24 cellular contexts compared by ENCODE assay signal in genomic region chr11:46200537-46201281, GRCh38.
DNase-seq lines count a peak whose midpoint lies in the region; ATAC-seq, FAIRE-seq and TF ChIP-seq lines count a peak whose summit lies in the region.
"Had no signal": no experiment of that assay in that cellular context is flagged by ENCODE, and none has a peak within 500 bp of the region (broad histone marks: within the 10 kb centered on the region; RNA-seq: fewer than 3 reads in every experiment).

No MANE protein-coding gene starts in this region.

- no peak for ATAC-seq in natural killer cell treated with Interleukin-12 subunit alpha and Interleukin-12 subunit beta and Interleukin-15 and Interleukin-18, amount 100 ng/mL, for 72 hours
- ATAC-seq in left cardiac atrium = no peak
- ATAC-seq: activated CD8-positive, alpha-beta T cell treated with anti-CD3 and anti-CD28 coated beads for 36 hours; right cardiac atrium; stimulated activated naive B cell treated with anti-CD40 and anti-IgM and Interleukin-4, amounts not matched to agents 10 μg/mL and 1 μg/mL and 100 μg/mL, for 72 hours had no signal

- intact Hi-C loops in left cardiac atrium (cut with DNase I) = no loop called here

- H3K27me3 Mint-ChIP-seq in natural killer cell treated with Interleukin-12 subunit alpha and Interleukin-12 subunit beta and Interleukin-15 and Interleukin-18, amount 100 ng/mL, for 72 hours = peaks cover 25 to 26% of the 10 kb centered on the region in 2 donors

- H3K9me3 Mint-ChIP-seq in natural killer cell treated with Interleukin-12 subunit alpha and Interleukin-12 subunit beta and Interleukin-15 and Interleukin-18, amount 100 ng/mL, for 72 hours = no peaks in the 10 kb centered on the region
- H3K9me3 Mint-ChIP-seq: activated CD8-positive, alpha-beta T cell treated with anti-CD3 and anti-CD28 coated beads for 36 hours; stimulated activated naive B cell treated with anti-CD40 and anti-IgM and Interleukin-4, amounts not matched to agents 10 μg/mL and 1 μg/mL and 100 μg/mL, for 72 hours had no signal

- peak; percentile 14 for DNase-seq in GM04503 (ENCODE audit: low read depth)
- peak; percentile 49 for DNase-seq in RKO (ENCODE audit: low spot score)
- DNase-seq in epithelial cell of esophagus (ENCODE audit: low read depth) = peak; percentile 56
- peak; percentile 72 for DNase-seq in stromal cell of bone marrow (ENCODE audit: low read depth)
- no peak for DNase-seq in RCC 7860 (ENCODE audit: low spot score)
- DNase-seq in natural killer cell treated with Interleukin-12 subunit alpha and Interleukin-12 subunit beta and Interleukin-15 and Interleukin-18, amount 100 ng/mL, for 72 hours (ENCODE audit: low spot score) = no peak
- no peak for DNase-seq in left cardiac atrium
- DNase-seq: activated CD4-positive, CD25-positive, alpha-beta regulatory T cell; activated CD8-positive, alpha-beta T cell treated with anti-CD3 and anti-CD28 coated beads for 36 hours; activated naive CD4-positive, alpha-beta T cell treated with Interleukin-2 at 50 U/mL for 16 hours; activated T-cell treated with anti-CD3 and anti-CD28 coated beads, Interleukin-2, amount 50 U/mL, for 1 hour; effector memory CD4-positive, alpha-beta T cell; Kasumi-1; NCI-H1417 treated with DMSO at 0.1 percent for 48 hours; NCI-H69; ovary; right cardiac atrium; stimulated activated naive B cell treated with anti-CD40 and anti-IgM and Interleukin-4, amounts not matched to agents 10 μg/mL and 1 μg/mL and 100 μg/mL, for 72 hours; T-helper 2 cell had no signal

- H3K4me3 ChIP-seq in epithelial cell of esophagus (ENCODE audit: low read length) = no peak overlapping the region
- H3K4me3 ChIP-seq: BLaER1, hepatocyte, lung, ovary had no signal

- no peak overlapping the region for H3K4me3 Mint-ChIP-seq in natural killer cell treated with Interleukin-12 subunit alpha and Interleukin-12 subunit beta and Interleukin-15 and Interleukin-18, amount 100 ng/mL, for 72 hours
- H3K4me3 Mint-ChIP-seq: activated CD8-positive, alpha-beta T cell treated with anti-CD3 and anti-CD28 coated beads for 36 hours; stimulated activated naive B cell treated with anti-CD40 and anti-IgM and Interleukin-4, amounts not matched to agents 10 μg/mL and 1 μg/mL and 100 μg/mL, for 72 hours had no signal

- FAIRE-seq in RCC 7860 (lab: Jason Lieb, UNC) = no peak
- FAIRE-seq: G401.6, GM12892 had no signal

- TF ChIP-seq CTCF in epithelial cell of esophagus (IDR thresholded peaks at IDR 0.05; ENCODE audit: insufficient read depth, low read depth, low read length, missing control alignments) = no peak

- no peaks in the 10 kb centered on the region for H3K36me3 Mint-ChIP-seq in natural killer cell treated with Interleukin-12 subunit alpha and Interleukin-12 subunit beta and Interleukin-15 and Interleukin-18, amount 100 ng/mL, for 72 hours
- H3K36me3 Mint-ChIP-seq: stimulated activated naive B cell treated with anti-CD40 and anti-IgM and Interleukin-4, amounts not matched to agents 10 μg/mL and 1 μg/mL and 100 μg/mL, for 72 hours had no signal

- H3K4me1 Mint-ChIP-seq in natural killer cell treated with Interleukin-12 subunit alpha and Interleukin-12 subunit beta and Interleukin-15 and Interleukin-18, amount 100 ng/mL, for 72 hours (ENCODE audit: low read depth in 2 of 2) = peaks cover 0 to 3% of the 10 kb centered on the region in 2 donors
- H3K4me1 Mint-ChIP-seq: stimulated activated naive B cell treated with anti-CD40 and anti-IgM and Interleukin-4, amounts not matched to agents 10 μg/mL and 1 μg/mL and 100 μg/mL, for 72 hours had no signal

- H3K27ac Mint-ChIP-seq in natural killer cell treated with Interleukin-12 subunit alpha and Interleukin-12 subunit beta and Interleukin-15 and Interleukin-18, amount 100 ng/mL, for 72 hours = no peak overlapping the region
- H3K27ac Mint-ChIP-seq: activated CD8-positive, alpha-beta T cell treated with anti-CD3 and anti-CD28 coated beads for 36 hours; stimulated activated naive B cell treated with anti-CD40 and anti-IgM and Interleukin-4, amounts not matched to agents 10 μg/mL and 1 μg/mL and 100 μg/mL, for 72 hours had no signal

Comparison
In these comparisons a context has a peak if more than half of its experiments do, and no peak if none do; other contexts are left out.
1. DNase-seq: peak in GM04503 (single experiment), RKO (single experiment), epithelial cell of esophagus (single experiment) and stromal cell of bone marrow (single experiment); none in RCC 7860 (single experiment), natural killer cell treated with Interleukin-12 subunit alpha and Interleukin-12 subunit beta and Interleukin-15 and Interleukin-18, amount 100 ng/mL, for 72 hours (single experiment) and left cardiac atrium (single experiment).